In the genomic region with DNA sequence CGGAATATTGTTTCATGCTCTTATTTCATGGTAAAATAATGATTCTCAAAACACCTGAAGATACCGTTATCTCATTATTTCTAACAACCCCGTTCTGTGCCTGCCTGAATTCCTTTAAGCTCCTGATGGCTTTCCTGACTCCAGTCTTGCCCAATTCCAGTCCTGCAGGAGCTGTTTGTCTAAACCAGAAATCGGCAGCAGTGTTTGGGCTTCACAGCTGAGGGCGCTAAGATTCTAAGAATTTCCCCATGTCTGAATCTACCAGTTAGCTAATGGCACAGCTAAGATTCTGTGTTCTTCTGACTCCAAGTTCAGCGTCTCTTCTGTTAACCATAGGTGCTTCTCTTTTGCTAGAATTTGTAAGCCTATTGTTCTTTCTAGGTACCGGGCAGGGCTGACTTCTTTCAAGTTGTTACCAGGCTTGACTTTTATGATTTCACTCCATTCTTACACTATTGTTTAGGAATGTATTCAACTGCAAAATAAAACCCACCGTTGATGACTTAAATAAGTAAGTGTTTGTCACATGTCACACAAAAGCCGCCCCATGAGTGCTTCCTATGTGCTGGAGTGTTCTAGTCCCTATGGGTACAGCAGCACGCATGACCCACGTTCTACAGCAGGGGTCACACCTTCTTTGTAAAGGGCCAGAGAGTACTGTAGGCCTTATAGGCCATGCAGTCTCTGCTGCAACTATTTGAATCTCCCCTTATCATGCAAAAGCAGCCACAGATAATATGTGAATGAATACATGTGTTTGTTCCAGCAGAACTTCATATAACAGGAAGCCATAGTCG, we compare ENCODE assay signal across 1 cellular context.
TF ChIP-seq lines count a peak whose summit lies in the region.

No MANE protein-coding gene starts in this region.

TF ChIP-seq in GM23338, 12 proteins besides CTCF, POLR2A, EP300 and RAD21 (continued from another document):
- TF ChIP-seq, protein P1, sequence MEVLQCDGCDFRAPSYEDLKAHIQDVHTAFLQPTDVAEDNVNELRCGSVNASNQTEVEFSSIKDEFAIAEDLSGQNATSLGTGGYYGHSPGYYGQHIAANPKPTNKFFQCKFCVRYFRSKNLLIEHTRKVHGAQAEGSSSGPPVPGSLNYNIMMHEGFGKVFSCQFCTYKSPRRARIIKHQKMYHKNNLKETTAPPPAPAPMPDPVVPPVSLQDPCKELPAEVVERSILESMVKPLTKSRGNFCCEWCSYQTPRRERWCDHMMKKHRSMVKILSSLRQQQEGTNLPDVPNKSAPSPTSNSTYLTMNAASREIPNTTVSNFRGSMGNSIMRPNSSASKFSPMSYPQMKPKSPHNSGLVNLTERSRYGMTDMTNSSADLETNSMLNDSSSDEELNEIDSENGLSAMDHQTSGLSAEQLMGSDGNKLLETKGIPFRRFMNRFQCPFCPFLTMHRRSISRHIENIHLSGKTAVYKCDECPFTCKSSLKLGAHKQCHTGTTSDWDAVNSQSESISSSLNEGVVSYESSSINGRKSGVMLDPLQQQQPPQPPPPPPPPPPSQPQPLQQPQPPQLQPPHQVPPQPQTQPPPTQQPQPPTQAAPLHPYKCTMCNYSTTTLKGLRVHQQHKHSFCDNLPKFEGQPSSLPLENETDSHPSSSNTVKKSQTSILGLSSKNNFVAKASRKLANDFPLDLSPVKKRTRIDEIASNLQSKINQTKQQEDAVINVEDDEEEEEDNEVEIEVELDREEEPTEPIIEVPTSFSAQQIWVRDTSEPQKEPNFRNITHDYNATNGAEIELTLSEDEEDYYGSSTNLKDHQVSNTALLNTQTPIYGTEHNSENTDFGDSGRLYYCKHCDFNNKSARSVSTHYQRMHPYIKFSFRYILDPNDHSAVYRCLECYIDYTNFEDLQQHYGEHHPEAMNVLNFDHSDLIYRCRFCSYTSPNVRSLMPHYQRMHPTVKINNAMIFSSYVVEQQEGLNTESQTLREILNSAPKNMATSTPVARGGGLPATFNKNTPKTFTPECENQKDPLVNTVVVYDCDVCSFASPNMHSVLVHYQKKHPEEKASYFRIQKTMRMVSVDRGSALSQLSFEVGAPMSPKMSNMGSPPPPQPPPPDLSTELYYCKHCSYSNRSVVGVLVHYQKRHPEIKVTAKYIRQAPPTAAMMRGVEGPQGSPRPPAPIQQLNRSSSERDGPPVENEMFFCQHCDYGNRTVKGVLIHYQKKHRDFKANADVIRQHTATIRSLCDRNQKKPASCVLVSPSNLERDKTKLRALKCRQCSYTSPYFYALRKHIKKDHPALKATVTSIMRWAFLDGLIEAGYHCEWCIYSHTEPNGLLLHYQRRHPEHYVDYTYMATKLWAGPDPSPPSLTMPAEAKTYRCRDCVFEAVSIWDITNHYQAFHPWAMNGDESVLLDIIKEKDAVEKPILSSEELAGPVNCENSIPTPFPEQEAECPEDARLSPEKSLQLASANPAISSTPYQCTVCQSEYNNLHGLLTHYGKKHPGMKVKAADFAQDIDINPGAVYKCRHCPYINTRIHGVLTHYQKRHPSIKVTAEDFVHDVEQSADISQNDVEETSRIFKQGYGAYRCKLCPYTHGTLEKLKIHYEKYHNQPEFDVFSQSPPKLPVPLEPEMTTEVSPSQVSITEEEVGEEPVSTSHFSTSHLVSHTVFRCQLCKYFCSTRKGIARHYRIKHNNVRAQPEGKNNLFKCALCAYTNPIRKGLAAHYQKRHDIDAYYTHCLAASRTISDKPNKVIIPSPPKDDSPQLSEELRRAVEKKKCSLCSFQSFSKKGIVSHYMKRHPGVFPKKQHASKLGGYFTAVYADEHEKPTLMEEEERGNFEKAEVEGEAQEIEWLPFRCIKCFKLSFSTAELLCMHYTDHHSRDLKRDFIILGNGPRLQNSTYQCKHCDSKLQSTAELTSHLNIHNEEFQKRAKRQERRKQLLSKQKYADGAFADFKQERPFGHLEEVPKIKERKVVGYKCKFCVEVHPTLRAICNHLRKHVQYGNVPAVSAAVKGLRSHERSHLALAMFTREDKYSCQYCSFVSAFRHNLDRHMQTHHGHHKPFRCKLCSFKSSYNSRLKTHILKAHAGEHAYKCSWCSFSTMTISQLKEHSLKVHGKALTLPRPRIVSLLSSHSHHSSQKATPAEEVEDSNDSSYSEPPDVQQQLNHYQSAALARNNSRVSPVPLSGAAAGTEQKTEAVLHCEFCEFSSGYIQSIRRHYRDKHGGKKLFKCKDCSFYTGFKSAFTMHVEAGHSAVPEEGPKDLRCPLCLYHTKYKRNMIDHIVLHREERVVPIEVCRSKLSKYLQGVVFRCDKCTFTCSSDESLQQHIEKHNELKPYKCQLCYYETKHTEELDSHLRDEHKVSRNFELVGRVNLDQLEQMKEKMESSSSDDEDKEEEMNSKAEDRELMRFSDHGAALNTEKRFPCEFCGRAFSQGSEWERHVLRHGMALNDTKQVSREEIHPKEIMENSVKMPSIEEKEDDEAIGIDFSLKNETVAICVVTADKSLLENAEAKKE (CRISPR knock-in tag; IDR thresholded peaks at IDR 0.05): no peak
- TF ChIP-seq STAT1 (IDR thresholded peaks at IDR 0.05; ENCODE audit: unreplicated experiment) (no peak), JUNB (IDR thresholded peaks at IDR 0.05; ENCODE audit: unreplicated experiment) (no peak)
